In the genomic region with DNA sequence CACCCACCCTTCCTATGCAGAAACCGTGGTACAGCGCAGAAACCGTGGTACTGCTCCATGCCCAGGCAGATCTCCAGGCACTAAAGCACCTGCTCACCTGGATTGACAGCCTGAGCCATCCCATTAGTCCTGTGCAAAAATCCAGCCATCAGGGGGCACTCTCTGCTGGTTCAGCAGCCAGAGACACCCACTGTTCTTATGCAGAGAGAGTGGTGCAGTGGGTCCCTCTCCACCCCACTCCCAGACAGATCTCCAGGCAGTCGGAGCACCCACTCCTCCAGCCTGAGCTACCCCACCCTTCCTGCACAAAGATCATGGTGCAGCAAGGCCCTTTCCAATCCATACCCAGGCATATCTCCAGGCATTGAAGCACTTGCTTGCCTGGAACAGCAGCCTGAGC, we compare ENCODE assay signal across 13 cellular contexts.
"Had no signal": no experiment of that assay in that cellular context is flagged by ENCODE, and none has a peak within 500 bp of the region (broad histone marks: within the 10 kb centered on the region; RNA-seq: fewer than 3 reads in every experiment).

No MANE protein-coding gene starts in this region.

- ATAC-seq: activated T-helper 17 cell treated with anti-CD3 and anti-CD28 coated beads, Interleukin-2, amount 50 U/mL, for 72 hours; pancreas; stimulated activated naive CD8-positive, alpha-beta T cell treated with anti-CD3 and anti-CD28 coated beads, Interleukin-15, Interleukin-2, amounts not matched to agents 100 U/mL and 50 U/mL, for 24 hours had no signal

- H3K4me3 ChIP-seq: cardiac muscle cell, heart left ventricle, pancreas, suprapubic skin had no signal

- H3K27me3 Mint-ChIP-seq: type B pancreatic cell had no signal

- H3K4me1 ChIP-seq: suprapubic skin had no signal

- H3K4me1 Mint-ChIP-seq: activated T-helper 17 cell treated with anti-CD3 and anti-CD28 coated beads, Interleukin-2, amount 50 U/mL, for 72 hours had no signal

- H3K27me3 ChIP-seq: cardiac muscle cell, heart left ventricle, pancreas, suprapubic skin had no signal

- H3K4me3 Mint-ChIP-seq: activated naive CD4-positive, alpha-beta T cell treated with anti-CD3 and anti-CD28 coated beads for 36 hours; activated T-helper 17 cell treated with anti-CD3 and anti-CD28 coated beads, Interleukin-2, amount 50 U/mL, for 72 hours; type B pancreatic cell had no signal

- H3K27ac Mint-ChIP-seq: activated naive CD4-positive, alpha-beta T cell treated with anti-CD3 and anti-CD28 coated beads for 36 hours; activated T-helper 17 cell treated with anti-CD3 and anti-CD28 coated beads, Interleukin-2, amount 50 U/mL, for 72 hours; type B pancreatic cell had no signal

- H3K36me3 ChIP-seq: cardiac muscle cell, heart left ventricle, pancreas, suprapubic skin had no signal

- DNase-seq: activated naive CD4-positive, alpha-beta T cell treated with anti-CD3 and anti-CD28 coated beads for 36 hours; foreskin melanocyte; heart left ventricle; kidney glomerular epithelial cell; pancreas; stimulated activated CD4-positive, alpha-beta T cell treated with anti-CD3 and anti-CD28 coated beads, Interleukin-4, amount 100 ng/mL, for 1 hour; stimulated activated CD8-positive, alpha-beta memory T cell treated with anti-CD3 and anti-CD28 coated beads, Interleukin-4, amount 100 ng/mL, for 48 hours; stimulated activated naive CD8-positive, alpha-beta T cell treated with anti-CD3 and anti-CD28 coated beads, Interleukin-15, Interleukin-2, amounts not matched to agents 100 U/mL and 50 U/mL, for 24 hours; T-helper 9 cell had no signal

- H3K36me3 Mint-ChIP-seq: type B pancreatic cell had no signal

- H3K27ac ChIP-seq: cardiac muscle cell, heart left ventricle, pancreas, suprapubic skin had no signal

- H3K9me3 ChIP-seq: pancreas had no signal
